1 cellular context compared by ENCODE assay signal in the genomic region with DNA sequence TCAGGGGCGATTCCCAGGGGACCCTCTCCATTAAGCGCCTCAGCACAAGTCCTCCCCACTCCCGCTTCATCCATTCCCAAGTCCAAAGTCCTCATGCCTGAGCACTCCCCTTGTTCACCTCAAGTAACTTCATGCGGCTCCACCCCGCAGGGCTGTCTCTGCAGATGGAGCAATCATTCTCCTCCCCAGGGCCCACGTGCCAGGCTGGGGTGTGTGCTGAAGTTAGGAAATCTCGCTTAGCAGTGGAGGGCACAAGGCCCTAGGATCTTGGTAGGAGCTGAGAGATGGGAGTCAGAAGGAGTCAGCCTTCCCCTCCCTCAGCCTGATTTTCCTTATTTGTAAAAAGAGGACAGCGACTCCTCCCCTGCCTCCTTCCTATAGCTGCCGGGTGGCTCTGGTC.
TF ChIP-seq lines count a peak whose summit lies in the region.

No MANE protein-coding gene starts in this region.

TF ChIP-seq in H1, 55 proteins besides CTCF, POLR2A, EP300 and RAD21:
- TF ChIP-seq TEAD4 (IDR thresholded peaks at IDR 0.05; ENCODE audit: low read depth, low read length) (no peak), SUZ12 (IDR thresholded peaks at IDR 0.05; ENCODE audit: low read length) (no peak), TCF12 (IDR thresholded peaks at IDR 0.05; ENCODE audit: low read depth, low read length) (no peak), HDAC2 (IDR thresholded peaks at IDR 0.05; ENCODE audit: borderline replicate concordance in 1 of 2, low read depth in 2 of 2, low read length in 2 of 2) (no peak), EZH2 (IDR thresholded peaks at IDR 0.05; ENCODE audit: low read depth, low read length, severe bottlenecking) (no peak), CEBPB (IDR thresholded peaks at IDR 0.05; ENCODE audit: low read depth, low read length) (no peak), SIX5 (IDR thresholded peaks at IDR 0.05; ENCODE audit: low read depth, low read length) (no peak)
- TF ChIP-seq, protein P1, sequence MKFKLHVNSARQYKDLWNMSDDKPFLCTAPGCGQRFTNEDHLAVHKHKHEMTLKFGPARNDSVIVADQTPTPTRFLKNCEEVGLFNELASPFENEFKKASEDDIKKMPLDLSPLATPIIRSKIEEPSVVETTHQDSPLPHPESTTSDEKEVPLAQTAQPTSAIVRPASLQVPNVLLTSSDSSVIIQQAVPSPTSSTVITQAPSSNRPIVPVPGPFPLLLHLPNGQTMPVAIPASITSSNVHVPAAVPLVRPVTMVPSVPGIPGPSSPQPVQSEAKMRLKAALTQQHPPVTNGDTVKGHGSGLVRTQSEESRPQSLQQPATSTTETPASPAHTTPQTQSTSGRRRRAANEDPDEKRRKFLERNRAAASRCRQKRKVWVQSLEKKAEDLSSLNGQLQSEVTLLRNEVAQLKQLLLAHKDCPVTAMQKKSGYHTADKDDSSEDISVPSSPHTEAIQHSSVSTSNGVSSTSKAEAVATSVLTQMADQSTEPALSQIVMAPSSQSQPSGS (IDR thresholded peaks at IDR 0.05; ENCODE audit: low read length): no peak
- TF ChIP-seq, protein P2, sequence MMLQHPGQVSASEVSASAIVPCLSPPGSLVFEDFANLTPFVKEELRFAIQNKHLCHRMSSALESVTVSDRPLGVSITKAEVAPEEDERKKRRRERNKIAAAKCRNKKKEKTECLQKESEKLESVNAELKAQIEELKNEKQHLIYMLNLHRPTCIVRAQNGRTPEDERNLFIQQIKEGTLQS (IDR thresholded peaks at IDR 0.05; ENCODE audit: insufficient read depth, low read depth, low read length): no peak
